ENCODE assay signal across 8 cellular contexts in the genomic region with DNA sequence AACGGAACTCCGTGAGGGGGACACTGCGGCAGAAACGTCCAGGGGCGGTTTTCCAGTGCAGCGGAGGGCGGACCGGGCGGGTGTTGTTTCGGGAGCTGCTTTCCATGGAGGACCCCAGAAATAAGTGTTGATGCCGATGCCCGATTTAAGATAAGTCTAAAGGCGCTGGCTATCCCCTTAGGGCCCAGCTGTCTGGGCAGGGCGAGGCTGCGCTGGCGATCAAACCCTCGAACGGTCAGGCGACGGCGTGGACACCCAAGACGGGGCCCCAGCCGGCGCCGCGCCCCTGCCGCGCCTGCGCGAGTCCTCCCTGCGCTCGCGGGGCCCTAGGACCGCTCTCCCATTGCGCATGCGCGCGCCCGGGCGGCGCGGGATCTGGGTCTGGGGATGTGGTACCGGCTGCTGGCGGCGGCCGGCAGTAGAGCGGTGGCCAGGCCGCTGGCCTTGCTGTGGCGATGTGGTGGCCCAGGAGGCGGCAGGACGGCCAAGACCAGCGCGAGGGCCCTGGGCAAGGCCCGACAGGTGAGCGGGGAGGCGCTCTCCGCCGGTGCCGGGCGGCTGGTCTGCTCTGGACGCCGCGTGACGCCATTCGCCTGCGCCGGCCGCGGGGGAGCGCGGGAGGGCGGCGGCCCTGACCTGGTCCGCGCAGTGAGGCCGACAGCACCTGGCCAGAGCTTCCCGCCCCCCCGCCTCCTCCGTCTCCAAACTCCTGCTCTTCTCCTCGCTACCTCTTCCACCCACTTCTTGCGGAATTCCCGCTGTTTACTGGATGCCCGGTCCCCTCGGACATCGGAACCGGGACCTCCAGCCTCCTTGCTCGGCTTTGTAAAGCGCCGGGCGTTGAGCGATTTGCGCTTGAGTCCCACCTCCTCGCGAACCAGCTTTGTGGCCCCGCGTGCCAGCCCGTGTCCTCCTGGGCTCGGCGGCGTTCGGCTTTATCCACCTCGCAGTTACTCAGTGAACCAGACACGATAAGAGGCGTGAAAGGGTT. TPM values are rescaled to one million over a fixed set of nuclear protein-coding genes. Genes with fewer than 3 reads are reported as not detected.
A peak's percentile ranks its signal among the peaks of the same experiment; 100 is the strongest.
DNase-seq lines count a peak whose midpoint lies in the region; TF ChIP-seq lines count a peak whose summit lies in the region.

No MANE protein-coding gene starts in this region.

- H3K4me3 ChIP-seq in Caco-2 (ENCODE audit: low read depth, low read length) (peak overlapping the region; percentile 99), OCI-LY1 (ENCODE audit: low read depth, low read length, poor library complexity, severe bottlenecking) (peak overlapping the region; percentile 81)

- H3K27ac Mint-ChIP-seq in Caco-2 (ENCODE audit: unreplicated experiment), result peak overlapping the region; percentile 100

- no peaks in the 10 kb centered on the region for H3K9me3 Mint-ChIP-seq in Caco-2 (ENCODE audit: unreplicated experiment)

- H3K9me3 ChIP-seq in Caco-2 (no peaks in the 10 kb centered on the region), OCI-LY1 (ENCODE audit: low read length) (peaks cover 2% of the 10 kb centered on the region)

- no TSS peak for BruUV-seq in Caco-2 (replicated peaks; lab: Mats Ljungman, UMichigan)

- peak overlapping the region; percentile 90 for H3K4me2 ChIP-seq in OCI-LY1 (ENCODE audit: low read length)

- peaks cover 7% of the 10 kb centered on the region for H3K36me3 ChIP-seq in Caco-2 (ENCODE audit: control insufficient read depth, insufficient read depth, low read length)
- H3K36me3 ChIP-seq in OCI-LY1 (ENCODE audit: insufficient read depth, low read length), result peaks cover 16% of the 10 kb centered on the region

- intact Hi-C loops in Caco-2 (cut with micrococcal nuclease; ENCODE audit: unreplicated experiment), result loop anchor here (2.0 kb wide), 1 partner anchor 46 kb away; a partner anchor contains a TSS

- H3K4me3 Mint-ChIP-seq in Caco-2 (ENCODE audit: unreplicated experiment), result peak overlapping the region; percentile 100

- peak overlapping the region; percentile 42 for H3K27ac ChIP-seq in OCI-LY1 (ENCODE audit: low read depth, low read length, poor library complexity, severe bottlenecking)
- H3K27ac ChIP-seq in epithelial cell of prostate, result peak overlapping the region; percentile 84

- H3K36me3 Mint-ChIP-seq in Caco-2 (ENCODE audit: insufficient read depth, unreplicated experiment), result peaks cover 63% of the 10 kb centered on the region

- H4K20me1 ChIP-seq in OCI-LY1 (ENCODE audit: insufficient read depth, low read length), result no peaks in the 10 kb centered on the region

- no peaks in the 10 kb centered on the region for H3K9me2 ChIP-seq in OCI-LY1 (ENCODE audit: low read depth, low read length)

- H3K27me3 Mint-ChIP-seq in Caco-2 (ENCODE audit: insufficient read depth, unreplicated experiment), result no peaks in the 10 kb centered on the region

- H3F3A ChIP-seq in OCI-LY1 (ENCODE audit: insufficient read depth, low read length), result no peaks in the 10 kb centered on the region

- peak overlapping the region; percentile 79 for H3K9ac ChIP-seq in OCI-LY1 (ENCODE audit: low read length)

- H3K4me1 ChIP-seq in Caco-2, result peaks cover 14% of the 10 kb centered on the region
- peaks cover 29% of the 10 kb centered on the region for H3K4me1 ChIP-seq in OCI-LY1 (ENCODE audit: insufficient read depth, low read length, severe bottlenecking)

- H3K79me2 ChIP-seq in OCI-LY1 (ENCODE audit: insufficient read depth, low read length), result peaks cover 40% of the 10 kb centered on the region

- H2AFZ ChIP-seq in OCI-LY1 (ENCODE audit: low read length), result 0 out of 2 replicates have a peak overlapping the region, but pooled peaks have one; percentile 17

- CTCF ChIA-PET in Caco-2 (lab: Charles Lee), result interaction anchor here (0.6 to 1.9 kb wide), 4 partner anchors 46 to 160 kb away, joined by 3 to 5 read pairs (median 4); a partner anchor contains a TSS

- POLR2A ChIA-PET in Caco-2 (lab: Charles Lee), result interaction anchor here (0.6 to 1.9 kb wide), 4 partner anchors 25 to 427 kb away, joined by 3 to 13 read pairs (median 6); a partner anchor contains a TSS

- DNase-seq in Caco-2, result peak; percentile 92 to 96
- DNase-seq in GM20000 (ENCODE audit: low spot score), result peak; percentile 100
- peak; percentile 99 for DNase-seq in HT-29 (ENCODE audit: low spot score)
- DNase-seq in activated T-cell treated with anti-CD3 and anti-CD28 coated beads for 1 hour (ENCODE audit: low read depth), result peak; percentile 91
- DNase-seq in epithelial cell of prostate (ENCODE audit: low read depth, low spot score), result peak; percentile 37
- peak; percentile 93 for DNase-seq in mucosa of gallbladder (ENCODE audit: low spot score)
- DNase-seq in stimulated activated CD8-positive, alpha-beta memory T cell treated with anti-CD3 and anti-CD28 coated beads, Interleukin-4, amount 100 ng/mL, for 1 hour (ENCODE audit: low read depth in 2 of 2, low spot score in 1 of 2), result peak; percentile 81 to 84

- TF ChIP-seq CTCF in Caco-2 (IDR thresholded peaks at IDR 0.05; ENCODE audit: insufficient read depth in 1 of 2, low read depth in 1 of 2, low read length in 1 of 2, severe bottlenecking in 1 of 2, unreplicated experiment in 1 of 2), result no peak
- no peak for TF ChIP-seq CTCF in GM20000 (IDR thresholded peaks at IDR 0.05; ENCODE audit: extremely low read depth, missing control alignments)
- TF ChIP-seq CTCF in OCI-LY1 (IDR thresholded peaks at IDR 0.05; ENCODE audit: low read length), result no peak; the same call in 1 of the 2 replicates

- peaks cover 28% of the 10 kb centered on the region for H3K4me1 Mint-ChIP-seq in Caco-2 (ENCODE audit: low read depth, unreplicated experiment)

- no peaks in the 10 kb centered on the region for H3K27me3 ChIP-seq in Caco-2 (replicated peaks; ENCODE audit: control insufficient read depth, insufficient read depth, low read length)
- no peaks in the 10 kb centered on the region for H3K27me3 ChIP-seq in OCI-LY1 (ENCODE audit: insufficient read depth, low read length)

RNA-seq across cellular contexts. Expression of a gene that starts 24.0 kb away (rescaled TPM):
- total RNA-seq in Caco-2 (2022) (132 and 145 TPM in 2 replicates), mucosa of gallbladder (68.6 TPM)
- total RNA-seq in HT-29 (2014; rRNA removed; shearing (Covaris generic)), result 207 and 227 TPM in 2 replicates

RNA-seq across cellular contexts. Expression of a gene that starts 46.7 kb away (rescaled TPM):
- total RNA-seq in Caco-2 (2022) (64.2 and 64.6 TPM in 2 replicates), mucosa of gallbladder (21.2 TPM)
- 15.8 and 19.9 TPM in 2 replicates for total RNA-seq in HT-29 (2014; rRNA removed; shearing (Covaris generic))

RNA-seq across cellular contexts. Expression of a gene that starts 49.4 kb away (rescaled TPM):
- 31.3 and 37.5 TPM in 2 replicates for total RNA-seq in Caco-2 (2022)
- total RNA-seq in HT-29 (2014; rRNA removed; shearing (Covaris generic)), result 8.7 and 8.8 TPM in 2 replicates
- total RNA-seq in mucosa of gallbladder, result 9.5 TPM

RNA-seq across cellular contexts. Expression of a gene that starts 53.9 kb away (rescaled TPM):
- total RNA-seq in Caco-2 (2022) (5.6 and 6.5 TPM in 2 replicates), mucosa of gallbladder (8.1 TPM)
- total RNA-seq in HT-29 (2014; rRNA removed; shearing (Covaris generic)), result 5.2 and 5.3 TPM in 2 replicates

Comparison
In these comparisons a context has a peak if more than half of its experiments do, and no peak if none do; other contexts are left out.
1. Peak in every context shown above with its lines: DNase-seq, H3K4me3 ChIP-seq and H3K27ac ChIP-seq.
2. DNase-seq: peak in every context shown above with its lines; median percentile 100 in GM20000; 99 in HT-29; 94 in Caco-2; 93 in mucosa of gallbladder; 91 in activated T-cell treated with anti-CD3 and anti-CD28 coated beads for 1 hour; 82 in stimulated activated CD8-positive, alpha-beta memory T cell treated with anti-CD3 and anti-CD28 coated beads, Interleukin-4, amount 100 ng/mL, for 1 hour; 37 in epithelial cell of prostate.